In genomic region chr7:149642579-149642978, GRCh38 we compare ENCODE assay signal across 16 cellular contexts.
"Had no signal": no experiment of that assay in that cellular context is flagged by ENCODE, and none has a peak within 500 bp of the region (broad histone marks: within the 10 kb centered on the region; RNA-seq: fewer than 3 reads in every experiment).

No MANE protein-coding gene starts in this region.

- DNase-seq: activated CD4-positive, alpha-beta T cell treated with anti-CD3 and anti-CD28 coated beads, Interleukin-2, amount 10 ng/mL, durations not matched to agents 24 days and 14 days; activated CD8-positive, alpha-beta T cell treated with anti-CD3 and anti-CD28 coated beads, Interleukin-2, amount 10 ng/mL, durations not matched to agents 7 days and 5 days; activated gamma-delta T cell treated with Interleukin-2 at 50 U/mL for 16 hours; activated naive CD8-positive, alpha-beta T cell treated with anti-CD3 and anti-CD28 coated beads, Interleukin-2, amount 10 ng/mL, durations not matched to agents 7 days and 5 days; brain microvascular endothelial cell; dermis blood vessel endothelial cell; gastrocnemius medialis; left colon; naive B cell; ovary had no signal

- H3K9me3 ChIP-seq: gastrocnemius medialis, ovary, tibial nerve, vagina had no signal

- H3K4me1 Mint-ChIP-seq: activated CD4-positive, alpha-beta T cell treated with anti-CD3 and anti-CD28 coated beads, Interleukin-2, amount 10 ng/mL, durations not matched to agents 24 days and 14 days; activated naive CD8-positive, alpha-beta T cell treated with anti-CD3 and anti-CD28 coated beads, Interleukin-2, amount 10 ng/mL, durations not matched to agents 7 days and 5 days; naive B cell; neural progenitor cell; stimulated activated memory B cell treated with anti-CD40 and anti-IgM and Interleukin-4, amounts not matched to agents 10 μg/mL and 1 μg/mL and 100 μg/mL, for 72 hours had no signal

- H3K36me3 ChIP-seq: brain microvascular endothelial cell, gastrocnemius medialis, neural progenitor cell, ovary, tibial nerve, vagina had no signal

- H3K36me3 Mint-ChIP-seq: activated naive CD8-positive, alpha-beta T cell treated with anti-CD3 and anti-CD28 coated beads, Interleukin-2, amount 10 ng/mL, durations not matched to agents 7 days and 5 days; naive B cell; neural progenitor cell; stimulated activated memory B cell treated with anti-CD40 and anti-IgM and Interleukin-4, amounts not matched to agents 10 μg/mL and 1 μg/mL and 100 μg/mL, for 72 hours had no signal

- H3K27ac ChIP-seq: brain microvascular endothelial cell, epithelial cell of prostate, gastrocnemius medialis, neural progenitor cell, ovary, tibial nerve, vagina had no signal

- H3K27ac Mint-ChIP-seq: activated CD4-positive, alpha-beta T cell treated with anti-CD3 and anti-CD28 coated beads, Interleukin-2, amount 10 ng/mL, durations not matched to agents 24 days and 14 days; activated CD8-positive, alpha-beta T cell treated with anti-CD3 and anti-CD28 coated beads, Interleukin-2, amount 10 ng/mL, durations not matched to agents 7 days and 5 days; activated naive CD8-positive, alpha-beta T cell treated with anti-CD3 and anti-CD28 coated beads, Interleukin-2, amount 10 ng/mL, durations not matched to agents 7 days and 5 days; naive B cell; neural progenitor cell; stimulated activated memory B cell treated with anti-CD40 and anti-IgM and Interleukin-4, amounts not matched to agents 10 μg/mL and 1 μg/mL and 100 μg/mL, for 72 hours; T-helper 1 cell treated with Interleukin-12 subunit alpha and Interleukin-12 subunit beta and Interleukin-4 antibody, amounts not matched to agents 30 μg/mL and 1 μg/mL, for 36 hours had no signal

- H3K27me3 ChIP-seq: brain microvascular endothelial cell, gastrocnemius medialis, neural progenitor cell, ovary, vagina had no signal

- H3K9me3 Mint-ChIP-seq: activated CD4-positive, alpha-beta T cell treated with anti-CD3 and anti-CD28 coated beads, Interleukin-2, amount 10 ng/mL, durations not matched to agents 24 days and 14 days; activated naive CD8-positive, alpha-beta T cell treated with anti-CD3 and anti-CD28 coated beads, Interleukin-2, amount 10 ng/mL, durations not matched to agents 7 days and 5 days; naive B cell; neural progenitor cell; stimulated activated memory B cell treated with anti-CD40 and anti-IgM and Interleukin-4, amounts not matched to agents 10 μg/mL and 1 μg/mL and 100 μg/mL, for 72 hours; T-helper 1 cell treated with Interleukin-12 subunit alpha and Interleukin-12 subunit beta and Interleukin-4 antibody, amounts not matched to agents 30 μg/mL and 1 μg/mL, for 36 hours had no signal

- H3K4me1 ChIP-seq: gastrocnemius medialis, neural progenitor cell, tibial nerve, vagina had no signal

- ATAC-seq: activated CD8-positive, alpha-beta T cell treated with anti-CD3 and anti-CD28 coated beads, Interleukin-2, amount 10 ng/mL, durations not matched to agents 7 days and 5 days; gastrocnemius medialis; left colon; stimulated activated memory B cell treated with anti-CD40 and anti-IgM and Interleukin-4, amounts not matched to agents 10 μg/mL and 1 μg/mL and 100 μg/mL, for 72 hours had no signal

- H3K4me3 ChIP-seq: gastrocnemius medialis, neural progenitor cell, ovary, tibial nerve, vagina had no signal

- H3K4me3 Mint-ChIP-seq: activated CD4-positive, alpha-beta T cell treated with anti-CD3 and anti-CD28 coated beads, Interleukin-2, amount 10 ng/mL, durations not matched to agents 24 days and 14 days; activated CD8-positive, alpha-beta T cell treated with anti-CD3 and anti-CD28 coated beads, Interleukin-2, amount 10 ng/mL, durations not matched to agents 7 days and 5 days; activated naive CD8-positive, alpha-beta T cell treated with anti-CD3 and anti-CD28 coated beads, Interleukin-2, amount 10 ng/mL, durations not matched to agents 7 days and 5 days; naive B cell; neural progenitor cell; stimulated activated memory B cell treated with anti-CD40 and anti-IgM and Interleukin-4, amounts not matched to agents 10 μg/mL and 1 μg/mL and 100 μg/mL, for 72 hours; T-helper 1 cell treated with Interleukin-12 subunit alpha and Interleukin-12 subunit beta and Interleukin-4 antibody, amounts not matched to agents 30 μg/mL and 1 μg/mL, for 36 hours had no signal
